Comparison of ENCODE assay signal across 8 cellular contexts in genomic region chr5:132386644-132387286, GRCh38. TPM values are rescaled to one million over a fixed set of nuclear protein-coding genes. Genes with fewer than 3 reads are reported as not detected.
DNase-seq lines count a peak whose midpoint lies in the region; ATAC-seq and TF ChIP-seq lines count a peak whose summit lies in the region.

No MANE protein-coding gene starts in this region.

- ATAC-seq in CD8-positive, alpha-beta T cell = peak; percentile 95
- ATAC-seq in GM19351 (IDR thresholded peaks at IDR 0.05; ENCODE audit: unreplicated experiment) = peak; percentile 91
- peak; percentile 67 for ATAC-seq in HG03457 (IDR thresholded peaks at IDR 0.05; ENCODE audit: unreplicated experiment)
- ATAC-seq in omental fat pad (ENCODE audit: low FRiP score) = peak; percentile 58
- no peak for ATAC-seq in thoracic aorta (ENCODE audit: insufficient number of reproducible peaks, low FRiP score, low read depth)

- peaks cover 20% of the 10 kb centered on the region for H3K4me1 Mint-ChIP-seq in CD8-positive, alpha-beta T cell (ENCODE audit: low read depth)

- H3K36me3 ChIP-seq in CD8-positive, alpha-beta T cell (ENCODE audit: insufficient read depth, low read length) = no peaks in the 10 kb centered on the region
- H3K36me3 ChIP-seq in thoracic aorta = peaks cover 3% of the 10 kb centered on the region

- H3K9me3 ChIP-seq in CD8-positive, alpha-beta T cell (ENCODE audit: low read length) = no peaks in the 10 kb centered on the region
- no peaks in the 10 kb centered on the region for H3K9me3 ChIP-seq in thoracic aorta

- H3K27ac ChIP-seq in CD8-positive, alpha-beta T cell (ENCODE audit: low read depth, low read length) = no peak overlapping the region
- H3K27ac ChIP-seq in thoracic aorta = peak overlapping the region; percentile 91 to 94

- DNase-seq in CD8-positive, alpha-beta T cell = peak; percentile 64 to 85 (median 74)
- DNase-seq in SHP77 treated with DMSO at 0.1 percent for 48 hours (lab: John Stamatoyannopoulos, UW) (peak; percentile 9), foreskin fibroblast (peak; percentile 67 to 89), omental fat pad (ENCODE audit: low spot score) (no peak), thoracic aorta (ENCODE audit: low spot score) (peak; percentile 36)
- peak; percentile 57 for DNase-seq in activated T-helper 9 cell treated with anti-CD3 and anti-CD28 coated beads, Interleukin-2, amount 50 U/mL, for 16 hours (ENCODE audit: low read depth)

- no peak overlapping the region for H3K27ac Mint-ChIP-seq in CD8-positive, alpha-beta T cell

- intact Hi-C loops in CD8-positive, alpha-beta T cell (cut with DNase I, micrococcal nuclease) = loop anchor here (1.0 to 10.0 kb wide), 5 partner anchors 25 to 322 kb away; partner anchors contain the start of gene IL3 (in 1 of the 2)

- H3K4me3 ChIP-seq in CD8-positive, alpha-beta T cell (ENCODE audit: low read depth, low read length) = no peak overlapping the region
- H3K4me3 ChIP-seq in foreskin fibroblast (ENCODE audit: low read depth in 1 of 2, low read length in 2 of 2) (no peak overlapping the region), thoracic aorta (no peak overlapping the region)

- H3K36me3 Mint-ChIP-seq in CD8-positive, alpha-beta T cell = peaks cover 10% of the 10 kb centered on the region

- CTCF ChIA-PET in CD8-positive, alpha-beta T cell (lab: Charles Lee) = interaction anchor here (0.6 to 17.1 kb wide), 54 partner anchors 9 to 711 kb away, joined by 3 to 425 read pairs (median 5); partner anchors contain the start of genes CCNI2, IRF1, KIF3A and SLC22A5

- POLR2A ChIA-PET in CD8-positive, alpha-beta T cell (lab: Charles Lee) = interaction anchor here (0.8 to 1.6 kb wide), 10 partner anchors 10 to 114 kb away, joined by 3 to 7 read pairs (median 4); partner anchors contain the start of gene IRF1

- no peaks in the 10 kb centered on the region for H3K9me3 Mint-ChIP-seq in CD8-positive, alpha-beta T cell

- H3K4me1 ChIP-seq in CD8-positive, alpha-beta T cell (ENCODE audit: insufficient read depth, low read length) = peaks cover 19% of the 10 kb centered on the region
- H3K4me1 ChIP-seq in thoracic aorta (ENCODE audit: control insufficient read depth in 1 of 2, low read depth in 2 of 2) = peaks cover 22 to 56% of the 10 kb centered on the region in 2 donors

- H3K27me3 ChIP-seq in CD8-positive, alpha-beta T cell (ENCODE audit: insufficient read depth, low read length) = no peaks in the 10 kb centered on the region
- H3K27me3 ChIP-seq in thoracic aorta (replicated peaks; ENCODE audit: insufficient read depth) = no peaks in the 10 kb centered on the region

- H3K27me3 Mint-ChIP-seq in CD8-positive, alpha-beta T cell (ENCODE audit: low read depth) = no peaks in the 10 kb centered on the region

- no peak overlapping the region for H3K4me3 Mint-ChIP-seq in CD8-positive, alpha-beta T cell

- peak; percentile 82 for TF ChIP-seq CTCF in CD8-positive, alpha-beta T cell (IDR thresholded peaks at IDR 0.05)
- TF ChIP-seq CTCF in foreskin fibroblast (IDR thresholded peaks at IDR 0.05; ENCODE audit: low read depth, low read length) (peak; percentile 90), omental fat pad (IDR thresholded peaks at IDR 0.05) (peak in 1 of 3 donors; percentile 61), thoracic aorta (IDR thresholded peaks at IDR 0.05) (peak; percentile 69)

RNA-seq across cellular contexts. Expression of gene SLC22A5, which starts 17.3 kb away (rescaled TPM):
- 1 to 10 TPM; 4.5 to 5.3 TPM for total RNA-seq in CD8-positive, alpha-beta T cell
- total RNA-seq in omental fat pad = 10 to 100 TPM in 3 of 4 donors, 1 to 10 TPM in 1; 7.6 to 38.7 (median 28.6) TPM
- total RNA-seq in thoracic aorta = 10 to 100 TPM; 24.9 to 30.8 TPM
